11 cellular contexts compared by ENCODE assay signal in genomic region chr6:236519-236918, GRCh38. TPM values are rescaled to one million over a fixed set of nuclear protein-coding genes. Genes with fewer than 3 reads are reported as not detected.
DNase-seq lines count a peak whose midpoint lies in the region; ATAC-seq and TF ChIP-seq lines count a peak whose summit lies in the region.
"Had no signal": no experiment of that assay in that cellular context is flagged by ENCODE, and none has a peak within 500 bp of the region (broad histone marks: within the 10 kb centered on the region; RNA-seq: fewer than 3 reads in every experiment).

No MANE protein-coding gene starts in this region.

- H3K9ac ChIP-seq in adipocyte (ENCODE audit: low read length): peak overlapping the region; percentile 70

- H3K4me3 ChIP-seq in adipocyte (ENCODE audit: low read length) (peak overlapping the region; percentile 77), vagina (peak overlapping the region in 1 of 2 donors; percentile 22)

- H3K4me1 ChIP-seq in adipocyte (ENCODE audit: control insufficient read depth, insufficient read depth, low read length): peaks cover 10% of the 10 kb centered on the region
- H3K4me1 ChIP-seq in vagina: no peaks in the 10 kb centered on the region

- ATAC-seq in stimulated activated naive CD8-positive, alpha-beta T cell treated with anti-CD3 and anti-CD28 coated beads, Interleukin-15, Interleukin-2, amounts not matched to agents 100 U/mL and 50 U/mL, for 24 hours: no peak
- ATAC-seq in naive B cell (ENCODE audit: low read depth in 2 of 2) (no peak), HG03280 (IDR thresholded peaks at IDR 0.05; ENCODE audit: unreplicated experiment) (no peak), HG03196 (IDR thresholded peaks at IDR 0.05; ENCODE audit: unreplicated experiment) (no peak)

- intact Hi-C loops in vagina (cut with DNase I): no loop called here

- H3K27ac Mint-ChIP-seq in stimulated activated naive CD8-positive, alpha-beta T cell treated with anti-CD3 and anti-CD28 coated beads, Interleukin-15, Interleukin-2, amounts not matched to agents 100 ng/mL and 50 ng/mL, for 24 hours: peak overlapping the region; percentile 98
- H3K27ac Mint-ChIP-seq in naive B cell: peak overlapping the region in 5 of 6 donors; percentile 62 to 98 (median 87)

- peak overlapping the region; percentile 75 for H3K4me3 Mint-ChIP-seq in stimulated activated naive CD8-positive, alpha-beta T cell treated with anti-CD3 and anti-CD28 coated beads, Interleukin-15, Interleukin-2, amounts not matched to agents 100 ng/mL and 50 ng/mL, for 24 hours
- H3K4me3 Mint-ChIP-seq in naive B cell: peak overlapping the region in 6 of 8 donors; percentile 38 to 86 (median 73)

- TF ChIP-seq POLR2A in vagina (IDR thresholded peaks at IDR 0.05): no peak

- no peaks in the 10 kb centered on the region for H3K36me3 Mint-ChIP-seq in stimulated activated naive CD8-positive, alpha-beta T cell treated with anti-CD3 and anti-CD28 coated beads, Interleukin-15, Interleukin-2, amounts not matched to agents 100 ng/mL and 50 ng/mL, for 24 hours (ENCODE audit: low read depth)
- H3K36me3 Mint-ChIP-seq in naive B cell: no peaks in the 10 kb centered on the region

- H3K9me3 ChIP-seq in adipocyte (ENCODE audit: control insufficient read depth, low read length) (no peaks in the 10 kb centered on the region), vagina (no peaks in the 10 kb centered on the region)

- TF ChIP-seq CTCF in vagina (IDR thresholded peaks at IDR 0.05): no peak

- H3K27me3 ChIP-seq in adipocyte (replicated peaks; ENCODE audit: control insufficient read depth, insufficient read depth, low read length): no peaks in the 10 kb centered on the region
- no peaks in the 10 kb centered on the region for H3K27me3 ChIP-seq in vagina

- H3K4me1 Mint-ChIP-seq in stimulated activated naive CD8-positive, alpha-beta T cell treated with anti-CD3 and anti-CD28 coated beads, Interleukin-15, Interleukin-2, amounts not matched to agents 100 ng/mL and 50 ng/mL, for 24 hours (ENCODE audit: low read depth): peaks cover 53% of the 10 kb centered on the region
- H3K4me1 Mint-ChIP-seq in naive B cell: peaks cover 17 to 37% (median 34%) of the 10 kb centered on the region in 3 donors

- no peaks in the 10 kb centered on the region for H3K27me3 Mint-ChIP-seq in stimulated activated naive CD8-positive, alpha-beta T cell treated with anti-CD3 and anti-CD28 coated beads, Interleukin-15, Interleukin-2, amounts not matched to agents 100 ng/mL and 50 ng/mL, for 24 hours
- H3K27me3 Mint-ChIP-seq in naive B cell: no peaks in the 10 kb centered on the region

- H3K9me3 Mint-ChIP-seq in stimulated activated naive CD8-positive, alpha-beta T cell treated with anti-CD3 and anti-CD28 coated beads, Interleukin-15, Interleukin-2, amounts not matched to agents 100 ng/mL and 50 ng/mL, for 24 hours: no peaks in the 10 kb centered on the region
- H3K9me3 Mint-ChIP-seq in naive B cell: no peaks in the 10 kb centered on the region

- no peaks in the 10 kb centered on the region for H3K36me3 ChIP-seq in adipocyte (ENCODE audit: control insufficient read depth, insufficient read depth, low read length, severe bottlenecking)
- no peaks in the 10 kb centered on the region for H3K36me3 ChIP-seq in vagina

- H3K27ac ChIP-seq in vagina: peak overlapping the region; percentile 67
- H3K27ac ChIP-seq: VCaP had no signal

- no peak for DNase-seq in stimulated activated naive CD8-positive, alpha-beta T cell treated with anti-CD3 and anti-CD28 coated beads, Interleukin-15, Interleukin-2, amounts not matched to agents 100 U/mL and 50 U/mL, for 24 hours
- no peak for DNase-seq in adipocyte (ENCODE audit: low read depth)
- DNase-seq in naive B cell: no peak
- DNase-seq in vagina (ENCODE audit: extremely low spot score in 2 of 2): peak in 1 of 2 donors; percentile 18
- DNase-seq in activated effector memory CD4-positive, alpha-beta T cell treated with Interleukin-2 at 50 U/mL for 16 hours: no peak
- DNase-seq: NCI-H2081 treated with DMSO at 0.1 percent for 48 hours, posterior cingulate gyrus had no signal

RNA-seq across cellular contexts. Expression of gene DUSP22, which starts 55.8 kb away (rescaled TPM):
- polyA plus RNA-seq in naive B cell (ENCODE audit: low read depth in 6 of 6): 100 to 1,000 TPM in 5 of 6 donors, 10 to 100 TPM in 1; 89.6 to 177 (median 134) TPM
- total RNA-seq in vagina: 57.5 TPM
